32 cellular contexts compared by ENCODE assay signal in genomic region chr5:52603742-52604141, GRCh38.
"Had no signal": no experiment of that assay in that cellular context is flagged by ENCODE, and none has a peak within 500 bp of the region (broad histone marks: within the 10 kb centered on the region; RNA-seq: fewer than 3 reads in every experiment).

No MANE protein-coding gene starts in this region.

- H3K27me3 ChIP-seq: ascending aorta, cardiac muscle cell, colonic mucosa, gastroesophageal sphincter, neutrophil, upper lobe of right lung had no signal

- H3K4me3 ChIP-seq: ascending aorta, cardiac muscle cell, colonic mucosa, gastroesophageal sphincter, left ventricle myocardium inferior, lung, skin epidermis, upper lobe of right lung had no signal

- H3K36me3 ChIP-seq: ascending aorta, cardiac muscle cell, colonic mucosa, gastroesophageal sphincter, left ventricle myocardium inferior, neutrophil, upper lobe of right lung had no signal

- H3K36me3 Mint-ChIP-seq: activated naive CD8-positive, alpha-beta T cell treated with anti-CD3 and anti-CD28 coated beads, Interleukin-2, amount 10 ng/mL, durations not matched to agents 7 days and 5 days; brain; immature natural killer cell; natural killer cell treated with Interleukin-12 subunit alpha and Interleukin-12 subunit beta and Interleukin-15 and Interleukin-18, amount 100 ng/mL, for 72 hours; stimulated activated effector memory CD8-positive, alpha-beta T cell treated with anti-CD3 and anti-CD28 coated beads, Interleukin-12 subunit alpha, Interleukin-12 subunit beta, amount 100 ng/mL, for 72 hours had no signal

- H3K4me3 Mint-ChIP-seq: activated naive CD4-positive, alpha-beta T cell treated with anti-CD3 and anti-CD28 coated beads for 36 hours; activated naive CD8-positive, alpha-beta T cell treated with anti-CD3 and anti-CD28 coated beads, Interleukin-2, amount 10 ng/mL, durations not matched to agents 7 days and 5 days; activated T-helper 1 cell treated with anti-CD3 and anti-CD28 coated beads, Interleukin-12 subunit alpha, Interleukin-12 subunit beta, Interleukin-2, Interleukin-4 antibody, amounts not matched to agents 30 ng/mL and 10 ng/mL and 1 ng/mL, durations not matched to agents 14 hours and 24 hours and 36 hours; brain; immature natural killer cell; natural killer cell treated with Interleukin-12 subunit alpha and Interleukin-12 subunit beta and Interleukin-15 and Interleukin-18, amount 100 ng/mL, for 72 hours; stimulated activated effector memory CD8-positive, alpha-beta T cell treated with anti-CD3 and anti-CD28 coated beads, Interleukin-12 subunit alpha, Interleukin-12 subunit beta, amount 100 ng/mL, for 72 hours; stimulated activated naive CD8-positive, alpha-beta T cell treated with anti-CD3 and anti-CD28 coated beads, Interleukin-15, amount 100 ng/mL, for 72 hours; T-helper 1 cell treated with Interleukin-12 subunit alpha and Interleukin-12 subunit beta and Interleukin-4 antibody, amounts not matched to agents 30 μg/mL and 1 μg/mL, for 36 hours had no signal

- H3K27me3 Mint-ChIP-seq: brain; natural killer cell treated with Interleukin-12 subunit alpha and Interleukin-12 subunit beta and Interleukin-15 and Interleukin-18, amount 100 ng/mL, for 72 hours; stimulated activated naive CD8-positive, alpha-beta T cell treated with anti-CD3 and anti-CD28 coated beads, Interleukin-15, amount 100 ng/mL, for 72 hours had no signal

- H3K4me1 Mint-ChIP-seq: activated naive CD8-positive, alpha-beta T cell treated with anti-CD3 and anti-CD28 coated beads, Interleukin-2, amount 10 ng/mL, durations not matched to agents 7 days and 5 days; immature natural killer cell; stimulated activated effector memory CD8-positive, alpha-beta T cell treated with anti-CD3 and anti-CD28 coated beads, Interleukin-12 subunit alpha, Interleukin-12 subunit beta, amount 100 ng/mL, for 72 hours; stimulated activated naive CD8-positive, alpha-beta T cell treated with anti-CD3 and anti-CD28 coated beads, Interleukin-15, amount 100 ng/mL, for 72 hours had no signal

- H3K4me1 ChIP-seq: ascending aorta, colonic mucosa, gastroesophageal sphincter, left ventricle myocardium inferior, upper lobe of right lung had no signal

- H3K9me3 ChIP-seq: ascending aorta, colonic mucosa, gastroesophageal sphincter, left ventricle myocardium inferior, neutrophil, upper lobe of right lung had no signal

- H3K27ac ChIP-seq: ascending aorta, cardiac muscle cell, colonic mucosa, gastroesophageal sphincter, left ventricle myocardium inferior, neutrophil, skin epidermis, upper lobe of right lung, VCaP had no signal

- DNase-seq: activated CD4-positive, alpha-beta T cell treated with anti-CD3 and anti-CD28 coated beads for 4 hours; activated CD4-positive, alpha-beta T cell treated with anti-CD3 and anti-CD28 coated beads, Interleukin-2, amount 50 U/mL, for 4 hours; activated CD8-positive, alpha-beta memory T cell treated with anti-CD3 and anti-CD28 coated beads for 24 hours; activated effector memory CD4-positive, alpha-beta T cell treated with anti-CD3 and anti-CD28 coated beads, Interleukin-2, amount 50 U/mL, for 16 hours; activated naive CD4-positive, alpha-beta T cell treated with anti-CD3 and anti-CD28 coated beads for 36 hours; activated naive CD8-positive, alpha-beta T cell treated with anti-CD3 and anti-CD28 coated beads, Interleukin-2, amount 10 ng/mL, durations not matched to agents 7 days and 5 days; cerebellar nuclear complex; colonic mucosa; effector memory CD4-positive, alpha-beta T cell; head of caudate nucleus; hypothalamus; immature natural killer cell; kidney; left ventricle myocardium inferior; mesendoderm; stimulated activated CD4-positive, alpha-beta T cell treated with anti-CD3 and anti-CD28 coated beads, Interleukin-4, amount 100 ng/mL, for 24 hours; stimulated activated naive CD8-positive, alpha-beta T cell treated with anti-CD3 and anti-CD28 coated beads, Interleukin-15, amount 100 ng/mL, for 72 hours; substantia nigra; T-helper 9 cell; upper lobe of right lung had no signal

- H3K9me3 Mint-ChIP-seq: activated naive CD4-positive, alpha-beta T cell treated with anti-CD3 and anti-CD28 coated beads for 36 hours; activated naive CD8-positive, alpha-beta T cell treated with anti-CD3 and anti-CD28 coated beads, Interleukin-2, amount 10 ng/mL, durations not matched to agents 7 days and 5 days; activated T-helper 1 cell treated with anti-CD3 and anti-CD28 coated beads, Interleukin-12 subunit alpha, Interleukin-12 subunit beta, Interleukin-2, Interleukin-4 antibody, amounts not matched to agents 30 ng/mL and 10 ng/mL and 1 ng/mL, durations not matched to agents 14 hours and 24 hours and 36 hours; immature natural killer cell; stimulated activated effector memory CD8-positive, alpha-beta T cell treated with anti-CD3 and anti-CD28 coated beads, Interleukin-12 subunit alpha, Interleukin-12 subunit beta, amount 100 ng/mL, for 72 hours; stimulated activated naive CD8-positive, alpha-beta T cell treated with anti-CD3 and anti-CD28 coated beads, Interleukin-15, amount 100 ng/mL, for 72 hours; T-helper 1 cell treated with Interleukin-12 subunit alpha and Interleukin-12 subunit beta and Interleukin-4 antibody, amounts not matched to agents 30 μg/mL and 1 μg/mL, for 36 hours had no signal

- H3K27ac Mint-ChIP-seq: activated naive CD4-positive, alpha-beta T cell treated with anti-CD3 and anti-CD28 coated beads for 36 hours; activated naive CD8-positive, alpha-beta T cell treated with anti-CD3 and anti-CD28 coated beads, Interleukin-2, amount 10 ng/mL, durations not matched to agents 7 days and 5 days; activated T-helper 1 cell treated with anti-CD3 and anti-CD28 coated beads, Interleukin-12 subunit alpha, Interleukin-12 subunit beta, Interleukin-2, Interleukin-4 antibody, amounts not matched to agents 30 ng/mL and 10 ng/mL and 1 ng/mL, durations not matched to agents 14 hours and 24 hours and 36 hours; brain; immature natural killer cell; natural killer cell treated with Interleukin-12 subunit alpha and Interleukin-12 subunit beta and Interleukin-15 and Interleukin-18, amount 100 ng/mL, for 72 hours; stimulated activated effector memory CD8-positive, alpha-beta T cell treated with anti-CD3 and anti-CD28 coated beads, Interleukin-12 subunit alpha, Interleukin-12 subunit beta, amount 100 ng/mL, for 72 hours; stimulated activated naive CD8-positive, alpha-beta T cell treated with anti-CD3 and anti-CD28 coated beads, Interleukin-15, amount 100 ng/mL, for 72 hours; T-helper 1 cell treated with Interleukin-12 subunit alpha and Interleukin-12 subunit beta and Interleukin-4 antibody, amounts not matched to agents 30 μg/mL and 1 μg/mL, for 36 hours had no signal
